Comparison of ENCODE assay signal across 8 cellular contexts in genomic region chr13:23888658-23889597, GRCh38. TPM values are rescaled to one million over a fixed set of nuclear protein-coding genes. Genes with fewer than 3 reads are reported as not detected.
DNase-seq lines count a peak whose midpoint lies in the region; ATAC-seq and TF ChIP-seq lines count a peak whose summit lies in the region.

TSS of gene MIPEP (minus strand) at chr13:23889400. CDS start at chr13:23889320, 80 bp downstream.

- no peaks in the 10 kb centered on the region for H3K9me3 ChIP-seq in CD4-positive, CD25-positive, alpha-beta regulatory T cell (ENCODE audit: control insufficient read depth in 2 of 2, low read length in 2 of 2)
- no peaks in the 10 kb centered on the region for H3K9me3 ChIP-seq in right lobe of liver

- no peaks in the 10 kb centered on the region for H3K9me3 Mint-ChIP-seq in CD4-positive, CD25-positive, alpha-beta regulatory T cell
- no peaks in the 10 kb centered on the region for H3K9me3 Mint-ChIP-seq in activated CD4-positive, alpha-beta memory T cell treated with anti-CD3 and anti-CD28 coated beads for 36 hours

- no peaks in the 10 kb centered on the region for H3K27me3 Mint-ChIP-seq in CD4-positive, CD25-positive, alpha-beta regulatory T cell
- no peaks in the 10 kb centered on the region for H3K27me3 Mint-ChIP-seq in activated CD4-positive, alpha-beta memory T cell treated with anti-CD3 and anti-CD28 coated beads for 36 hours

- intact Hi-C loops in activated CD4-positive, alpha-beta memory T cell treated with anti-CD3 and anti-CD28 coated beads for 36 hours (cut with micrococcal nuclease) = loop anchor here (1.0 to 5.0 kb wide), 4 partner anchors 138 to 514 kb away; no protein-coding TSS in a partner anchor
- intact Hi-C loops in dorsolateral prefrontal cortex (cut with DNase I) = loop anchor here (5.0 to 10.0 kb wide), 2 partner anchors 422 to 514 kb away; no protein-coding TSS in a partner anchor
- intact Hi-C loops in right lobe of liver (cut with DNase I) = no loop called here

- H3K27me3 ChIP-seq in CD4-positive, CD25-positive, alpha-beta regulatory T cell (ENCODE audit: control insufficient read depth, insufficient read depth, low read length) = no peaks in the 10 kb centered on the region
- H3K27me3 ChIP-seq in dorsolateral prefrontal cortex = no peaks in the 10 kb centered on the region
- H3K27me3 ChIP-seq in right lobe of liver = no peaks in the 10 kb centered on the region

- H3K4me3 ChIP-seq in CD4-positive, CD25-positive, alpha-beta regulatory T cell (ENCODE audit: low read depth, low read length) = peak within 1 kb of the TSS; percentile 69
- H3K4me3 ChIP-seq in dorsolateral prefrontal cortex (peak within 1 kb of the TSS; percentile 55 to 99 (median 96)), right lobe of liver (peak within 1 kb of the TSS; percentile 79 to 99 (median 97))

- H3K4me1 Mint-ChIP-seq in CD4-positive, CD25-positive, alpha-beta regulatory T cell = peaks cover 18 to 33% (median 21%) of the 10 kb centered on the region in 4 donors
- peaks cover 21% of the 10 kb centered on the region for H3K4me1 Mint-ChIP-seq in activated CD4-positive, alpha-beta memory T cell treated with anti-CD3 and anti-CD28 coated beads for 36 hours (ENCODE audit: low read depth)

- H3K36me3 Mint-ChIP-seq in CD4-positive, CD25-positive, alpha-beta regulatory T cell = peaks cover 6% of the 10 kb centered on the region
- H3K36me3 Mint-ChIP-seq in activated CD4-positive, alpha-beta memory T cell treated with anti-CD3 and anti-CD28 coated beads for 36 hours = peaks cover 3% of the 10 kb centered on the region

- H3K4me1 ChIP-seq in CD4-positive, CD25-positive, alpha-beta regulatory T cell (ENCODE audit: control insufficient read depth, insufficient read depth, low read length, poor library complexity, severe bottlenecking) = peaks cover 7% of the 10 kb centered on the region
- H3K4me1 ChIP-seq in right lobe of liver = peaks cover 0 to 5% (median 0%) of the 10 kb centered on the region in 4 donors

- CTCF ChIA-PET in activated CD4-positive, alpha-beta memory T cell treated with anti-CD3 and anti-CD28 coated beads for 36 hours (lab: Charles Lee) = interaction anchor here (0.6 to 1.9 kb wide), 12 partner anchors 10 to 421 kb away, joined by 3 to 7 read pairs (median 4); no protein-coding TSS in a partner anchor

- WGBS in right lobe of liver (ENCODE audit: insufficient coverage, low coverage, low lambda C conversion rate, missing lambda C conversion rate) = 0% methylated on average over 6 of the region's 73 CpGs

- DNase-seq in CD4-positive, CD25-positive, alpha-beta regulatory T cell = peak; percentile 78 to 95 (median 82)
- DNase-seq in NCI-H748 treated with DMSO at 0.1 percent for 48 hours (lab: John Stamatoyannopoulos, UW) (peak; percentile 99), dorsolateral prefrontal cortex (peak; percentile 89 to 96 (median 94)), right lobe of liver (peak; percentile 94 to 95 (median 94))
- DNase-seq in activated CD4-positive, alpha-beta memory T cell treated with anti-CD3 and anti-CD28 coated beads for 36 hours = peak; percentile 95
- DNase-seq in stimulated activated CD4-positive, alpha-beta T cell treated with anti-CD3 and anti-CD28 coated beads, Interleukin-4, amount 100 ng/mL, for 4 hours = peak; percentile 91

- ATAC-seq in CD4-positive, CD25-positive, alpha-beta regulatory T cell (ENCODE audit: low read depth in 2 of 2) = peak; percentile 98
- ATAC-seq in GM19351 (IDR thresholded peaks at IDR 0.05; ENCODE audit: unreplicated experiment) (peak; percentile 88), HG03521 (IDR thresholded peaks at IDR 0.05; ENCODE audit: unreplicated experiment) (peak; percentile 95), right lobe of liver (peak; percentile 97 to 99 (median 98))

- H3K4me3 Mint-ChIP-seq in CD4-positive, CD25-positive, alpha-beta regulatory T cell = peak within 1 kb of the TSS; percentile 92 to 94 (median 93)
- peak within 1 kb of the TSS; percentile 82 for H3K4me3 Mint-ChIP-seq in activated CD4-positive, alpha-beta memory T cell treated with anti-CD3 and anti-CD28 coated beads for 36 hours

- H3K27ac Mint-ChIP-seq in CD4-positive, CD25-positive, alpha-beta regulatory T cell = peak within 1 kb of the TSS; percentile 54 to 79 (median 77)
- H3K27ac Mint-ChIP-seq in activated CD4-positive, alpha-beta memory T cell treated with anti-CD3 and anti-CD28 coated beads for 36 hours = peak within 1 kb of the TSS; percentile 62

- TF ChIP-seq POLR2A in right lobe of liver (IDR thresholded peaks at IDR 0.05) = peak; percentile 52

- peak; percentile 72 to 98 (median 90) for TF ChIP-seq CTCF in dorsolateral prefrontal cortex (IDR thresholded peaks at IDR 0.05 in 54 of 56, conservative IDR thresholded peaks at IDR 0.05 in 2 of 56; ENCODE audit: low read depth in 1 of 56, partially characterized antibody in 56 of 56)
- TF ChIP-seq CTCF in right lobe of liver (IDR thresholded peaks at IDR 0.05) = peak; percentile 63 to 81 (median 75)

- POLR2A ChIA-PET in activated CD4-positive, alpha-beta memory T cell treated with anti-CD3 and anti-CD28 coated beads for 36 hours (lab: Charles Lee) = interaction anchor here (0.7 to 1.4 kb wide), 3 partner anchors 10 to 503 kb away, joined by 3 to 6 read pairs (median 3); no protein-coding TSS in a partner anchor

- peak within 1 kb of the TSS; percentile 41 for H3K27ac ChIP-seq in CD4-positive, CD25-positive, alpha-beta regulatory T cell (ENCODE audit: insufficient read depth, low read length, poor library complexity, severe bottlenecking)
- H3K27ac ChIP-seq in dorsolateral prefrontal cortex = peak within 1 kb of the TSS in 56 of 59 donors; percentile 36 to 92 (median 79)
- H3K27ac ChIP-seq in right lobe of liver = peak within 1 kb of the TSS; percentile 38 to 81 (median 49)

- peaks cover 7% of the 10 kb centered on the region for H3K36me3 ChIP-seq in CD4-positive, CD25-positive, alpha-beta regulatory T cell (ENCODE audit: control insufficient read depth, insufficient read depth, low read length)
- peaks cover 0 to 6% (median 0%) of the 10 kb centered on the region in 4 donors for H3K36me3 ChIP-seq in right lobe of liver

RNA-seq across cellular contexts. Expression of gene MIPEP, which starts in this region (rescaled TPM):
- 4.9 TPM for total RNA-seq in CD4-positive, CD25-positive, alpha-beta regulatory T cell
- polyA plus RNA-seq in CD4-positive, CD25-positive, alpha-beta regulatory T cell = 10 to 100 TPM; 14.4 to 22.0 (median 19.6) TPM
- total RNA-seq in activated CD4-positive, alpha-beta memory T cell treated with anti-CD3 and anti-CD28 coated beads for 36 hours = 10 to 100 TPM; 16.6 to 16.7 TPM
- total RNA-seq in dorsolateral prefrontal cortex (10 to 100 TPM in 111 of 120 experiments, 1 to 10 TPM in 9; 8.6 to 21.4 (median 12.6) TPM), right lobe of liver (10 to 100 TPM in 5 of 6 experiments, 1 to 10 TPM in 1; 8.2 to 15.2 (median 11.8) TPM)

Comparison
In these comparisons a context has a peak if more than half of its experiments do, and no peak if none do; other contexts are left out.
1. Peak in every context shown above with its lines: DNase-seq, ATAC-seq, H3K4me3 ChIP-seq and H3K27ac ChIP-seq.
2. intact Hi-C loops: an anchor here in activated CD4-positive, alpha-beta memory T cell treated with anti-CD3 and anti-CD28 coated beads for 36 hours (1.0 to 5.0 kb wide) and dorsolateral prefrontal cortex (5.0 to 10.0 kb wide); none called in right lobe of liver.